Comparison of ENCODE assay signal across 17 cellular contexts in genomic region chr16:3026609-3027487, GRCh38. TPM values are rescaled to one million over a fixed set of nuclear protein-coding genes. Genes with fewer than 3 reads are reported as not detected.
DNase-seq lines count a peak whose midpoint lies in the region; ATAC-seq and TF ChIP-seq lines count a peak whose summit lies in the region.
"Had no signal": no experiment of that assay in that cellular context is flagged by ENCODE, and none has a peak within 500 bp of the region (broad histone marks: within the 10 kb centered on the region; RNA-seq: fewer than 3 reads in every experiment).

No MANE protein-coding gene starts in this region.

- no peaks in the 10 kb centered on the region for H3K9me3 Mint-ChIP-seq in endothelial cell (ENCODE audit: unreplicated experiment)
- H3K9me3 Mint-ChIP-seq: CD8-positive, alpha-beta T cell had no signal

- peaks cover 6% of the 10 kb centered on the region for H3K36me3 Mint-ChIP-seq in endothelial cell (ENCODE audit: low read depth, unreplicated experiment)

- H3K36me3 ChIP-seq in BLaER1 (peaks cover 23% of the 10 kb centered on the region), IMR-90 (ENCODE audit: control insufficient read depth, insufficient read depth, low read length) (peaks cover 20% of the 10 kb centered on the region), neuronal stem cell (replicated peaks in 1 of 2; ENCODE audit: control insufficient read depth in 2 of 2, insufficient read depth in 2 of 2, low read length in 2 of 2) (peaks cover 9 to 26% of the 10 kb centered on the region in 2 donors), testis (ENCODE audit: low read depth, missing control alignments) (no peaks in the 10 kb centered on the region)

- CTCF ChIA-PET in IMR-90 (lab: Yijun Ruan, JAX): interaction anchor here (0.8 to 1.8 kb wide), 2 partner anchors 12 to 23 kb away, joined by 5 to 7 read pairs; no protein-coding TSS in a partner anchor

- H4K5ac ChIP-seq in IMR-90 (ENCODE audit: low read depth, low read length): no peak overlapping the region

- H3K4me3 ChIP-seq in BLaER1 (no peak overlapping the region), IMR-90 (ENCODE audit: insufficient read depth, low read depth, low read length) (no peak overlapping the region), neuronal stem cell (ENCODE audit: low read length in 2 of 2) (no peak overlapping the region), testis (no peak overlapping the region)
- H3K4me3 ChIP-seq: SK-N-MC had no signal

- no peak overlapping the region for H4K8ac ChIP-seq in IMR-90 (ENCODE audit: low read depth in 2 of 2, low read length in 2 of 2)
- no peak overlapping the region for H4K8ac ChIP-seq in neuronal stem cell (ENCODE audit: low read depth, low read length)

- peaks cover 17% of the 10 kb centered on the region for H3K27me3 Mint-ChIP-seq in endothelial cell (ENCODE audit: unreplicated experiment)

- no peak overlapping the region for H3K9ac ChIP-seq in BLaER1
- no peak overlapping the region for H3K9ac ChIP-seq in IMR-90 (ENCODE audit: low read depth, low read length)
- no peak overlapping the region for H3K9ac ChIP-seq in neuronal stem cell (ENCODE audit: low read depth, low read length, poor library complexity)

- H4K20me1 ChIP-seq in BLaER1 (peaks cover 85% of the 10 kb centered on the region), IMR-90 (ENCODE audit: insufficient read depth, low read length) (peaks cover 23% of the 10 kb centered on the region)

- no peak overlapping the region for H3K23ac ChIP-seq in IMR-90 (ENCODE audit: low read depth, low read length)
- peak overlapping the region; percentile 82 for H3K23ac ChIP-seq in neuronal stem cell (ENCODE audit: low read depth, low read length, poor library complexity)

- no peak overlapping the region for H2BK20ac ChIP-seq in IMR-90 (ENCODE audit: low read depth, low read length)

- H3K9me1 ChIP-seq in IMR-90 (ENCODE audit: insufficient read depth, low read length): no peaks in the 10 kb centered on the region

- H3K4ac ChIP-seq in IMR-90 (ENCODE audit: low read depth, low read length) (no peak overlapping the region), neuronal stem cell (ENCODE audit: low read length) (no peak overlapping the region)

- H2AK5ac ChIP-seq in IMR-90 (ENCODE audit: low read depth, low read length): no peak overlapping the region
- H2AK5ac ChIP-seq in neuronal stem cell (ENCODE audit: low read depth, low read length): no peak overlapping the region

- no peak overlapping the region for H3K56ac ChIP-seq in IMR-90 (ENCODE audit: extremely low read depth, insufficient read depth, low read length)

- H3K14ac ChIP-seq in IMR-90 (replicated peaks; ENCODE audit: low read depth, low read length) (no peak overlapping the region), neuronal stem cell (ENCODE audit: low read length) (no peak overlapping the region)

- no peak overlapping the region for H2BK15ac ChIP-seq in IMR-90 (ENCODE audit: low read depth, low read length)
- no peak overlapping the region for H2BK15ac ChIP-seq in neuronal stem cell (ENCODE audit: low read length)

- peak overlapping the region; percentile 51 for H3K4me3 Mint-ChIP-seq in endothelial cell (ENCODE audit: unreplicated experiment)
- H3K4me3 Mint-ChIP-seq: CD8-positive, alpha-beta T cell had no signal

- dilution Hi-C loops in IMR-90 (cut with HindIII; ENCODE audit: low sequenced_read_pairs, unreplicated experiment): no loop called here

- H3K79me1 ChIP-seq in IMR-90 (ENCODE audit: low read depth in 1 of 2, low read length in 2 of 2): peaks cover 0 to 16% of the 10 kb centered on the region in 2 experiments; a peak in 2 of 4 replicates
- H3K79me1 ChIP-seq in neuronal stem cell (ENCODE audit: low read depth, low read length): peaks cover 3% of the 10 kb centered on the region

- no TSS peak for BruUV-seq in IMR-90 (replicated peaks; lab: Mats Ljungman, UMichigan)

- 85% methylated on average over 10 of the region's 23 CpGs; no CpG with 5 or more reads in 1 of the 2 experiments for WGBS in IMR-90 (ENCODE audit: extremely low coverage in 2 of 2, insufficient read length in 1 of 2), 2 experiments
- WGBS in neuronal stem cell (ENCODE audit: extremely low coverage in 2 of 2, insufficient read length in 2 of 2, insufficient replicate concordance in 1 of 2), 2 donors: no CpG with 5 or more reads among the region's 23 CpGs
- 90 to 94% methylated on average over 23 of the region's 23 CpGs for WGBS in testis, 2 donors

- no peak overlapping the region for H2AK9ac ChIP-seq in IMR-90 (replicated peaks; ENCODE audit: low read depth, low read length, poor library complexity)

- POLR2A ChIA-PET in IMR-90 (lab: Charles Lee; ENCODE audit: unreplicated experiment): no interaction called here

- H3K4me1 ChIP-seq in BLaER1 (peaks cover 64% of the 10 kb centered on the region), IMR-90 (ENCODE audit: control insufficient read depth, insufficient read depth, low read length) (peaks cover 9% of the 10 kb centered on the region), neuronal stem cell (ENCODE audit: control insufficient read depth in 2 of 2, insufficient read depth in 1 of 2, low read depth in 1 of 2, low read length in 2 of 2) (peaks cover 19 to 22% of the 10 kb centered on the region in 2 donors), testis (peaks cover 18% of the 10 kb centered on the region)

- H3K27ac Mint-ChIP-seq in endothelial cell (ENCODE audit: unreplicated experiment): no peak overlapping the region
- H3K27ac Mint-ChIP-seq: CD8-positive, alpha-beta T cell had no signal

- no peak overlapping the region for H2BK12ac ChIP-seq in neuronal stem cell (ENCODE audit: low read length)

- H3K27me3 ChIP-seq in BLaER1 (peaks cover 37% of the 10 kb centered on the region), IMR-90 (ENCODE audit: control insufficient read depth, insufficient read depth, low read length) (peaks cover 13% of the 10 kb centered on the region; the same call in 1 of the 2 replicates), neuronal stem cell (ENCODE audit: control insufficient read depth in 3 of 3, insufficient read depth in 3 of 3, low read depth in 1 of 3, low read length in 3 of 3) (peaks cover 0 to 3% (median 0%) of the 10 kb centered on the region in 3 experiments), testis (no peaks in the 10 kb centered on the region)

- TF ChIP-seq POLR2A in IMR-90 (IDR thresholded peaks at IDR 0.05; ENCODE audit: low read depth, low read length) (peak; percentile 75), testis (IDR thresholded peaks at IDR 0.05) (no peak)

- ATAC-seq in IMR-90 (ENCODE audit: low read depth): no peak
- no peak for ATAC-seq in GM18511 (IDR thresholded peaks at IDR 0.05; ENCODE audit: unreplicated experiment)
- ATAC-seq: CD8-positive, alpha-beta T cell had no signal

- DNase-seq in IMR-90 (no peak), endothelial cell (ENCODE audit: low spot score) (no peak), neuronal stem cell (ENCODE audit: low spot score) (no peak), testis (no peak), ecto neural progenitor cell (ENCODE audit: low spot score) (no peak)
- no peak for DNase-seq in activated CD8-positive, alpha-beta memory T cell treated with anti-CD3 and anti-CD28 coated beads for 24 hours
- DNase-seq: ACHN; CD8-positive, alpha-beta T cell; NCI-H1436; NCI-H2029 treated with DMSO at 0.1 percent for 48 hours; NCI-H524; OCI-M1; RPMI8226 had no signal

- no peak overlapping the region for H3K27ac ChIP-seq in BLaER1
- no peak overlapping the region for H3K27ac ChIP-seq in IMR-90 (ENCODE audit: insufficient read depth, low read length)
- no peak overlapping the region for H3K27ac ChIP-seq in neuronal stem cell (replicated peaks; ENCODE audit: low read length)
- H3K27ac ChIP-seq in testis: no peak overlapping the region
- H3K27ac ChIP-seq: SK-N-MC had no signal

- in situ Hi-C loops in IMR-90 (cut with MboI; ENCODE audit: low sequenced_read_pairs): no loop called here

- H4K91ac ChIP-seq in IMR-90 (ENCODE audit: insufficient read depth, low read depth, low read length): no peak overlapping the region
- H4K91ac ChIP-seq in neuronal stem cell (ENCODE audit: low read depth, low read length, poor library complexity): no peak overlapping the region

- H2AFZ ChIP-seq in IMR-90 (replicated peaks; ENCODE audit: low read length, poor library complexity): no peak overlapping the region
- no peak overlapping the region for H2AFZ ChIP-seq in neuronal stem cell (ENCODE audit: low read length)

- intact Hi-C loops in IMR-90 (cut with micrococcal nuclease): no loop called here
- intact Hi-C loops in testis (cut with DNase I; ENCODE audit: low total_unique reads): no loop called here

- TF ChIP-seq CTCF in IMR-90 (conservative IDR thresholded peaks at IDR 0.05; ENCODE audit: low read depth, low read length) (no peak), endothelial cell (IDR thresholded peaks at IDR 0.05; ENCODE audit: unreplicated experiment) (no peak), testis (IDR thresholded peaks at IDR 0.05) (no peak)

- peak overlapping the region; percentile 87 for H3K4me2 ChIP-seq in BLaER1
- H3K4me2 ChIP-seq in IMR-90 (ENCODE audit: low read depth, low read length): no peak overlapping the region
- no peak overlapping the region for H3K4me2 ChIP-seq in neuronal stem cell (ENCODE audit: insufficient read depth, low read length, poor library complexity, severe bottlenecking)

- H3K18ac ChIP-seq in IMR-90 (ENCODE audit: low read depth, low read length) (no peak overlapping the region), neuronal stem cell (ENCODE audit: low read length) (no peak overlapping the region)

- H3K4me1 Mint-ChIP-seq in endothelial cell (ENCODE audit: unreplicated experiment): peaks cover 17% of the 10 kb centered on the region

- H2BK120ac ChIP-seq in IMR-90 (ENCODE audit: low read depth, low read length) (no peak overlapping the region), neuronal stem cell (ENCODE audit: low read depth, low read length) (no peak overlapping the region)

- H3K9me3 ChIP-seq in BLaER1 (no peaks in the 10 kb centered on the region), IMR-90 (ENCODE audit: control insufficient read depth, insufficient read depth, low read length) (no peaks in the 10 kb centered on the region), neuronal stem cell (replicated peaks in 1 of 2; ENCODE audit: control insufficient read depth in 2 of 2, insufficient read depth in 1 of 2, low read depth in 1 of 2, low read length in 2 of 2) (no peaks in the 10 kb centered on the region), testis (no peaks in the 10 kb centered on the region)

- no peak overlapping the region for H2BK5ac ChIP-seq in IMR-90 (ENCODE audit: low read depth, low read length, poor library complexity, severe bottlenecking)
- no peak overlapping the region for H2BK5ac ChIP-seq in neuronal stem cell (ENCODE audit: low read length)

- TF ChIP-seq RAD21 in IMR-90 (IDR thresholded peaks at IDR 0.05; ENCODE audit: low read length): no peak

RNA-seq across cellular contexts. Expression of gene THOC6, which starts 3.0 kb away (rescaled TPM):
- total RNA-seq in IMR-90 (2012; rRNA removed): 16.1 and 16.8 TPM in 2 replicates
- polyA plus RNA-seq in IMR-90 (2012; rRNA removed): 23.1 and 26.0 TPM in 2 replicates
- 19.7 and 25.7 TPM in 2 replicates for polyA plus RNA-seq in IMR-90 (2012; cell fraction: cytosol; rRNA removed)
- polyA plus RNA-seq in IMR-90 (2012; cell fraction: nucleus; rRNA removed; ENCODE audit: low replicate concordance): 128 and 164 TPM in 2 replicates
- total RNA-seq in endothelial cell (ENCODE audit: unreplicated experiment): 22.9 TPM
- polyA plus RNA-seq in neuronal stem cell (2013, experiment 1 of 2): 24.2 TPM
- 23.0 TPM for polyA plus RNA-seq in neuronal stem cell (2013, experiment 2 of 2)
- 10 to 100 TPM; 17.3 to 27.3 TPM for total RNA-seq in testis
- 19.6 TPM for polyA plus RNA-seq in testis (ENCODE audit: insufficient read depth, low read depth, low replicate concordance)

RNA-seq across cellular contexts. Expression of gene HCFC1R1, which starts 3.1 kb away (rescaled TPM):
- total RNA-seq in IMR-90 (2012; rRNA removed) (7.2 and 9.7 TPM in 2 replicates), endothelial cell (ENCODE audit: unreplicated experiment) (28.7 TPM), testis (10 to 100 TPM; 30.2 to 39.4 TPM)
- polyA plus RNA-seq in IMR-90 (2012; rRNA removed) (57.9 and 121 TPM in 2 replicates), testis (ENCODE audit: insufficient read depth, low read depth, low replicate concordance) (94.5 TPM)
- polyA plus RNA-seq in IMR-90 (2012; cell fraction: cytosol; rRNA removed): 41.2 and 72.4 TPM in 2 replicates
- 15.4 and 31.6 TPM in 2 replicates for polyA plus RNA-seq in IMR-90 (2012; cell fraction: nucleus; rRNA removed; ENCODE audit: low replicate concordance)
- 113 TPM for polyA plus RNA-seq in neuronal stem cell (2013, experiment 1 of 2)
- 117 TPM for polyA plus RNA-seq in neuronal stem cell (2013, experiment 2 of 2)

RNA-seq across cellular contexts. Expression of gene TNFRSF12A, which starts 6.7 kb away (rescaled TPM):
- total RNA-seq in IMR-90 (2012; rRNA removed) (103 and 118 TPM in 2 replicates), endothelial cell (ENCODE audit: unreplicated experiment) (3.0 TPM), testis (10 to 100 TPM; 16.8 to 33.4 TPM)
- polyA plus RNA-seq in IMR-90 (2012; rRNA removed) (304 and 346 TPM in 2 replicates), testis (ENCODE audit: insufficient read depth, low read depth, low replicate concordance) (12.8 TPM)
- polyA plus RNA-seq in IMR-90 (2012; cell fraction: cytosol; rRNA removed): 521 and 602 TPM in 2 replicates
- polyA plus RNA-seq in IMR-90 (2012; cell fraction: nucleus; rRNA removed; ENCODE audit: low replicate concordance): 187 and 632 TPM in 2 replicates
- 10.4 TPM for polyA plus RNA-seq in neuronal stem cell (2013, experiment 1 of 2)
- polyA plus RNA-seq in neuronal stem cell (2013, experiment 2 of 2): 10.2 TPM

RNA-seq across cellular contexts. Expression of gene CLDN6, which starts 8.9 kb away (rescaled TPM):
- total RNA-seq in IMR-90 (2012; rRNA removed): not detected in 2 replicates
- 0.07 and 0.14 TPM in 2 replicates for polyA plus RNA-seq in IMR-90 (2012; rRNA removed)
- 0.16 TPM in 2 replicates for polyA plus RNA-seq in IMR-90 (2012; cell fraction: cytosol; rRNA removed)
- 0.31 and 0.32 TPM in 2 replicates for polyA plus RNA-seq in IMR-90 (2012; cell fraction: nucleus; rRNA removed; ENCODE audit: low replicate concordance)
- 33.0 TPM for total RNA-seq in endothelial cell (ENCODE audit: unreplicated experiment)
- 14.1 TPM for polyA plus RNA-seq in neuronal stem cell (2013, experiment 1 of 2)
- polyA plus RNA-seq in neuronal stem cell (2013, experiment 2 of 2): 14.2 TPM
- total RNA-seq in testis: under 1 TPM; 0.55 to 0.74 TPM
- 0.70 TPM for polyA plus RNA-seq in testis (ENCODE audit: insufficient read depth, low read depth, low replicate concordance)
- total RNA-seq: CD8-positive, alpha-beta T cell; HT1080 had no signal

RNA-seq across cellular contexts. Expression of gene BICDL2, which starts 9.9 kb away (rescaled TPM):
- under 0.01 and 0.18 TPM in 2 replicates for total RNA-seq in IMR-90 (2012; rRNA removed)
- polyA plus RNA-seq in IMR-90 (2012; rRNA removed): 0.17 and 0.19 TPM in 2 replicates
- 0.15 and 0.25 TPM in 2 replicates for polyA plus RNA-seq in IMR-90 (2012; cell fraction: cytosol; rRNA removed)
- polyA plus RNA-seq in IMR-90 (2012; cell fraction: nucleus; rRNA removed; ENCODE audit: low replicate concordance): 0.05 and 0.20 TPM in 2 replicates
- total RNA-seq in endothelial cell (ENCODE audit: unreplicated experiment): 0.13 TPM
- polyA plus RNA-seq in neuronal stem cell (2013, experiment 1 of 2): not detected
- polyA plus RNA-seq in neuronal stem cell (2013, experiment 2 of 2): not detected
- total RNA-seq in testis: 1 to 10 TPM in 1 of 2 donors, under 1 TPM in 1; 0.37 to 1.3 TPM
- 0.29 TPM for polyA plus RNA-seq in testis (ENCODE audit: insufficient read depth, low read depth, low replicate concordance)
- total RNA-seq: CD8-positive, alpha-beta T cell; HT1080 had no signal
